21 cellular contexts compared by ENCODE assay signal in genomic region chr7:41885078-41885477, GRCh38.
DNase-seq lines count a peak whose midpoint lies in the region; ATAC-seq and TF ChIP-seq lines count a peak whose summit lies in the region.
"Had no signal": no experiment of that assay in that cellular context is flagged by ENCODE, and none has a peak within 500 bp of the region (broad histone marks: within the 10 kb centered on the region; RNA-seq: fewer than 3 reads in every experiment).

No MANE protein-coding gene starts in this region.

- H3K36me3 ChIP-seq in IMR-90 (ENCODE audit: control insufficient read depth, insufficient read depth, low read length) (no peaks in the 10 kb centered on the region), mesodermal cell (ENCODE audit: control insufficient read depth, insufficient read depth, low read length) (no peaks in the 10 kb centered on the region)
- H3K36me3 ChIP-seq: right lobe of liver, tibial nerve had no signal

- H2BK20ac ChIP-seq in IMR-90 (ENCODE audit: low read depth, low read length) = peak overlapping the region; percentile 97

- H2BK120ac ChIP-seq in IMR-90 (ENCODE audit: low read depth, low read length) = peak overlapping the region; percentile 97

- H2AFZ ChIP-seq in IMR-90 (replicated peaks; ENCODE audit: low read length, poor library complexity) = peak overlapping the region; percentile 18

- TF ChIP-seq CTCF in IMR-90 (conservative IDR thresholded peaks at IDR 0.05; ENCODE audit: low read depth, low read length) = no peak
- no peak for TF ChIP-seq CTCF in cardiac fibroblast (IDR thresholded peaks at IDR 0.05; ENCODE audit: low read depth, low read length)

- H3K4me3 ChIP-seq in IMR-90 (ENCODE audit: insufficient read depth, low read depth, low read length) = no peak overlapping the region
- H3K4me3 ChIP-seq in cardiac fibroblast (replicated peaks in 1 of 2; ENCODE audit: low read depth in 2 of 2, low read length in 2 of 2) = no peak overlapping the region
- H3K4me3 ChIP-seq in mesodermal cell (ENCODE audit: extremely low read depth, insufficient read depth, low read length, poor library complexity, severe bottlenecking) = no peak overlapping the region
- H3K4me3 ChIP-seq: lung, right lobe of liver, tibial nerve had no signal

- no TSS peak for BruUV-seq in IMR-90 (replicated peaks; lab: Mats Ljungman, UMichigan)

- H3K14ac ChIP-seq in IMR-90 (replicated peaks; ENCODE audit: low read depth, low read length) = peak overlapping the region; percentile 86

- H3K79me1 ChIP-seq in IMR-90 (ENCODE audit: low read depth in 1 of 2, low read length in 2 of 2) = peaks cover 0 to 24% of the 10 kb centered on the region in 2 experiments; a peak in 2 of 4 replicates

- H3K27ac ChIP-seq in IMR-90 (ENCODE audit: insufficient read depth, low read length) (peak overlapping the region; percentile 88), mesodermal cell (ENCODE audit: low read depth, low read length, severe bottlenecking) (peak overlapping the region; percentile 51)
- H3K27ac ChIP-seq: right lobe of liver had no signal

- H3K9me1 ChIP-seq in IMR-90 (ENCODE audit: insufficient read depth, low read length) = peaks cover 38% of the 10 kb centered on the region

- peak overlapping the region; percentile 87 for H2BK5ac ChIP-seq in IMR-90 (ENCODE audit: low read depth, low read length, poor library complexity, severe bottlenecking)

- 0 out of 2 replicates have a peak overlapping the region, but pooled peaks have one; percentile 1 for H3K9ac ChIP-seq in IMR-90 (ENCODE audit: low read depth, low read length)

- H3K9me3 ChIP-seq in IMR-90 (ENCODE audit: control insufficient read depth, insufficient read depth, low read length) = no peaks in the 10 kb centered on the region
- peaks cover 7% of the 10 kb centered on the region for H3K9me3 ChIP-seq in mesodermal cell (ENCODE audit: control insufficient read depth, low read length)
- H3K9me3 ChIP-seq: right lobe of liver, tibial nerve had no signal

- peaks cover 46% of the 10 kb centered on the region for H3K4me1 ChIP-seq in IMR-90 (ENCODE audit: control insufficient read depth, insufficient read depth, low read length)
- H3K4me1 ChIP-seq in mesodermal cell (ENCODE audit: control insufficient read depth, insufficient read depth, low read length, poor library complexity, severe bottlenecking) = peaks cover 41% of the 10 kb centered on the region
- H3K4me1 ChIP-seq: right lobe of liver had no signal

- H2AK5ac ChIP-seq in IMR-90 (ENCODE audit: low read depth, low read length) = peak overlapping the region; percentile 94

- TF ChIP-seq POLR2A in IMR-90 (IDR thresholded peaks at IDR 0.05; ENCODE audit: low read depth, low read length) = no peak

- intact Hi-C loops in IMR-90 (cut with micrococcal nuclease) = loop anchor here (10.0 kb wide), 1 partner anchor 180 kb away; the partner anchor contains the start of gene INHBA

- H4K20me1 ChIP-seq in IMR-90 (ENCODE audit: insufficient read depth, low read length) = no peaks in the 10 kb centered on the region

- no peak overlapping the region; the same call in 1 of the 2 replicates for H3K4me2 ChIP-seq in IMR-90 (ENCODE audit: low read depth, low read length)

- peak overlapping the region; percentile 21 for H2AK9ac ChIP-seq in IMR-90 (replicated peaks; ENCODE audit: low read depth, low read length, poor library complexity)

- TF ChIP-seq RAD21 in IMR-90 (IDR thresholded peaks at IDR 0.05; ENCODE audit: low read length) = no peak

- H3K4ac ChIP-seq in IMR-90 (ENCODE audit: low read depth, low read length) = peak overlapping the region; percentile 97

- dilution Hi-C loops in IMR-90 (cut with HindIII; ENCODE audit: low sequenced_read_pairs, unreplicated experiment) = no loop called here

- peak overlapping the region; percentile 15; the same call in 1 of the 2 replicates for H3K56ac ChIP-seq in IMR-90 (ENCODE audit: extremely low read depth, insufficient read depth, low read length)

- CTCF ChIA-PET in IMR-90 (lab: Yijun Ruan, JAX) = interaction anchor here (0.8 kb wide), 1 partner anchor 56 kb away, joined by 3 read pairs; no protein-coding TSS in a partner anchor

- H4K91ac ChIP-seq in IMR-90 (ENCODE audit: insufficient read depth, low read depth, low read length) = peak overlapping the region; percentile 93

- no peaks in the 10 kb centered on the region for H3K27me3 ChIP-seq in IMR-90 (ENCODE audit: control insufficient read depth, insufficient read depth, low read length)
- H3K27me3 ChIP-seq: right lobe of liver, tibial nerve had no signal

- H4K8ac ChIP-seq in IMR-90 (ENCODE audit: low read depth in 2 of 2, low read length in 2 of 2) = peak overlapping the region; percentile 78 to 95; a peak in 3 of 4 replicates

- POLR2A ChIA-PET in IMR-90 (lab: Charles Lee; ENCODE audit: unreplicated experiment) = interaction anchor here (0.5 kb wide), 1 partner anchor 811 kb away, joined by 4 read pairs; no protein-coding TSS in a partner anchor

- peak overlapping the region; percentile 95 for H3K23ac ChIP-seq in IMR-90 (ENCODE audit: low read depth, low read length)

- in situ Hi-C loops in IMR-90 (cut with MboI; ENCODE audit: low sequenced_read_pairs) = no loop called here

- peak overlapping the region; percentile 96 for H3K18ac ChIP-seq in IMR-90 (ENCODE audit: low read depth, low read length)

- peak overlapping the region; percentile 99 for H2BK15ac ChIP-seq in IMR-90 (ENCODE audit: low read depth, low read length)

- peak overlapping the region; percentile 95 for H4K5ac ChIP-seq in IMR-90 (ENCODE audit: low read depth, low read length)

- ATAC-seq in IMR-90 (ENCODE audit: low read depth) = no peak; the same call in 1 of the 2 replicates
- ATAC-seq in left lobe of liver = no peak
- ATAC-seq: Panc1, right lobe of liver had no signal

- DNase-seq in EL (peak; percentile 61), IMR-90 (peak; percentile 64), cardiac fibroblast (ENCODE audit: low read depth in 2 of 2) (peak; percentile 36 to 55), NCI-H748 (lab: John Stamatoyannopoulos, UW; ENCODE audit: unreplicated experiment) (no peak), DMS153 (lab: John Stamatoyannopoulos, UW) (no peak), left lobe of liver (ENCODE audit: low spot score) (no peak)
- DNase-seq in stimulated activated CD4-positive, alpha-beta T cell treated with anti-CD3 and anti-CD28 coated beads, Interleukin-4, amount 100 ng/mL, for 24 hours = no peak
- DNase-seq: activated B cell treated with CpG ODN at 0.5 μM for 24 hours; activated naive CD4-positive, alpha-beta T cell treated with Interleukin-2 at 50 U/mL for 16 hours; CD4-positive, CD25-positive, alpha-beta regulatory T cell; foreskin melanocyte; H9; NCI-H2029; NCI-H510A treated with DMSO at 0.1 percent for 48 hours; right lobe of liver; stimulated activated CD4-positive, alpha-beta T cell treated with anti-CD3 and anti-CD28 coated beads, Interleukin-4, amount 100 ng/mL, for 1 hour; T-helper 1 cell had no signal

TF ChIP-seq in IMR-90, 13 proteins besides CTCF, POLR2A, EP300 and RAD21:
- TF ChIP-seq MXI1 (IDR thresholded peaks at IDR 0.05; ENCODE audit: borderline replicate concordance, low read depth, low read length) (no peak), BHLHE40 (IDR thresholded peaks at IDR 0.05; ENCODE audit: low read depth, low read length) (no peak), CEBPB (IDR thresholded peaks at IDR 0.05; ENCODE audit: low read depth, low read length) (no peak), USF2 (IDR thresholded peaks at IDR 0.05; ENCODE audit: low read depth, low read length) (no peak), RFX5 (IDR thresholded peaks at IDR 0.05; ENCODE audit: low read depth, low read length) (no peak), NFE2L2 (IDR thresholded peaks at IDR 0.05; ENCODE audit: low read depth, low read length) (no peak), FOS (IDR thresholded peaks at IDR 0.05; ENCODE audit: low read depth, low read length) (no peak), MAZ (IDR thresholded peaks at IDR 0.05; ENCODE audit: borderline replicate concordance, low read depth, low read length) (no peak), MAFK (IDR thresholded peaks at IDR 0.05; ENCODE audit: low read depth, low read length) (no peak), RCOR1 (IDR thresholded peaks at IDR 0.05; ENCODE audit: insufficient replicate concordance, low read length) (no peak), ELK1 (IDR thresholded peaks at IDR 0.05; ENCODE audit: borderline replicate concordance, low read depth, low read length) (no peak), SMC3 (IDR thresholded peaks at IDR 0.05; ENCODE audit: low read depth, low read length) (no peak)

Comparison
In these comparisons a context has a peak if more than half of its experiments do, and no peak if none do; other contexts are left out.
1. DNase-seq: peak in EL (single experiment), IMR-90 (single experiment) and cardiac fibroblast (2 of 2); none in NCI-H748 (single experiment), DMS153 (single experiment), stimulated activated CD4-positive, alpha-beta T cell treated with anti-CD3 and anti-CD28 coated beads, Interleukin-4, amount 100 ng/mL, for 24 hours (single experiment) and left lobe of liver (single experiment).